19 cellular contexts compared by ENCODE assay signal in the genomic region with DNA sequence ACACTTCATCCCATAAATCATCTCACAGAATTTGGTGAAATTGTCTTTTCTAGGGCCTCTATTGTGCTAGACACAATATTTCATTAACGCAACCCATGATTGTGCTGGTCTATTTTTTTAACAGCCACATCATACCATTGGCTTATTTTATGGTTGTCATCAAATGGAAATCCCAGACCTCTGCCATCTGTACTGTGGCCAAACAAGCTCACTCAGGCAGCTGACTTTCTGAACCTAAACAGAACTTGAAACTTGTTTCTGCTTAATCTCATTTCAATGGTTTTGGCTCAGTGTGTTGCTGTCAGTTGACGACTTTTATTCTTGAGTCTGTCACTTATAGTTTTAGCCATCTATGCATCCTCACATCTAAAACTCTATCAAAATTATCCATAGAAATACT.
"Had no signal": no experiment of that assay in that cellular context is flagged by ENCODE, and none has a peak within 500 bp of the region (broad histone marks: within the 10 kb centered on the region; RNA-seq: fewer than 3 reads in every experiment).

No MANE protein-coding gene starts in this region.

- H3K36me3 ChIP-seq: breast epithelium, gastrocnemius medialis, heart right ventricle, neutrophil, pancreas, suprapubic skin, tibial nerve had no signal

- H3K4me1 ChIP-seq: breast epithelium, gastrocnemius medialis, pancreas, psoas muscle, suprapubic skin, tibial nerve had no signal

- H3K4me3 ChIP-seq: breast epithelium, gastrocnemius medialis, heart right ventricle, pancreas, psoas muscle, skin epidermis, suprapubic skin, tibial nerve had no signal

- H3K9me3 ChIP-seq: gastrocnemius medialis, neutrophil, pancreas, psoas muscle, suprapubic skin, tibial nerve had no signal

- ATAC-seq: gastrocnemius medialis; left lobe of liver; pancreas; psoas muscle; stimulated activated effector memory CD8-positive, alpha-beta T cell treated with anti-CD3 and anti-CD28 coated beads, Interleukin-12 subunit alpha, Interleukin-12 subunit beta, amount 100 ng/mL, for 72 hours; stimulated activated naive CD8-positive, alpha-beta T cell treated with anti-CD3 and anti-CD28 coated beads, Interleukin-15, amount 100 ng/mL, for 72 hours; WTC11 had no signal

- H3K27me3 ChIP-seq: breast epithelium, gastrocnemius medialis, heart right ventricle, neutrophil, pancreas, suprapubic skin, tibial nerve had no signal

- H3K27ac ChIP-seq: breast epithelium, epithelial cell of prostate, gastrocnemius medialis, heart right ventricle, neutrophil, pancreas, psoas muscle, skin epidermis, suprapubic skin, tibial nerve had no signal

- DNase-seq: activated T-cell treated with anti-CD3 and anti-CD28 coated beads, Interleukin-2, amount 50 U/mL, for 1 hour; gastrocnemius medialis; kidney; midbrain; pancreas; psoas muscle; stimulated activated CD4-positive, alpha-beta T cell treated with anti-CD3 and anti-CD28 coated beads, Interleukin-2, amount 100 ng/mL, for 24 hours; stimulated activated naive CD8-positive, alpha-beta T cell treated with anti-CD3 and anti-CD28 coated beads, Interleukin-15, amount 100 ng/mL, for 72 hours; T1000 had no signal
